Comparison of ENCODE assay signal across 10 cellular contexts in genomic region chr10:100825946-100826660, GRCh38.
DNase-seq lines count a peak whose midpoint lies in the region; ATAC-seq and TF ChIP-seq lines count a peak whose summit lies in the region.
"Had no signal": no experiment of that assay in that cellular context is flagged by ENCODE, and none has a peak within 500 bp of the region (broad histone marks: within the 10 kb centered on the region; RNA-seq: fewer than 3 reads in every experiment).

No MANE protein-coding gene starts in this region.

- H3K9ac ChIP-seq in MM.1S (ENCODE audit: low read length), result no peak overlapping the region

- H4K20me1 ChIP-seq in MM.1S (ENCODE audit: insufficient read depth, low read length), result no peaks in the 10 kb centered on the region

- CTCF ChIA-PET in RWPE1 (lab: Yijun Ruan, JAX), result interaction anchor here (0.6 to 1.3 kb wide), 8 partner anchors 9 to 308 kb away, joined by 3 to 5 read pairs (median 3); no protein-coding TSS in a partner anchor

- no peaks in the 10 kb centered on the region for H3K79me2 ChIP-seq in MM.1S (ENCODE audit: low read length)

- H3K36me3 ChIP-seq in MM.1S (replicated peaks; ENCODE audit: insufficient read depth, low read length), result no peaks in the 10 kb centered on the region

- no peak for TF ChIP-seq CTCF in MM.1S (IDR thresholded peaks at IDR 0.05; ENCODE audit: low read length)
- no peak for TF ChIP-seq CTCF in RWPE1 (conservative IDR thresholded peaks at IDR 0.05; ENCODE audit: low read depth)

- H3K9me3 ChIP-seq in MM.1S (replicated peaks; ENCODE audit: insufficient read depth, low read length), result no peaks in the 10 kb centered on the region

- H3K27me3 ChIP-seq in MM.1S (replicated peaks; ENCODE audit: insufficient read depth, low read length), result peaks cover 88% of the 10 kb centered on the region

- no peaks in the 10 kb centered on the region for H3F3A ChIP-seq in MM.1S (ENCODE audit: insufficient read depth, low read length)

- POLR2A ChIA-PET in RWPE1 (lab: Yijun Ruan, JAX; ENCODE audit: low non-redundant PET), result no interaction called here

- no peak overlapping the region for H2AFZ ChIP-seq in MM.1S (ENCODE audit: low read length)

- peak overlapping the region; percentile 60; the same call in 1 of the 2 replicates for H3K4me3 ChIP-seq in MM.1S (ENCODE audit: low read length)

- 0 out of 2 replicates have a peak, but pooled peaks cover 8% of the 10 kb centered on the region for H3K4me1 ChIP-seq in MM.1S (ENCODE audit: low read length)

- ATAC-seq in HG02884 (IDR thresholded peaks at IDR 0.05; ENCODE audit: unreplicated experiment) (no peak), HG03469 (IDR thresholded peaks at IDR 0.05; ENCODE audit: unreplicated experiment) (no peak)

- DNase-seq in NCI-H1417 (lab: John Stamatoyannopoulos, UW) (peak in 2 of 3 experiments; percentile 1 to 23), NCI-H1417 treated with DMSO at 0.1 percent for 48 hours (lab: John Stamatoyannopoulos, UW) (no peak), MM.1S (no peak), ecto neural progenitor cell (ENCODE audit: low spot score) (peak; percentile 57), retina (peak; percentile 59), RWPE1 (ENCODE audit: low spot score) (no peak)
- DNase-seq: activated gamma-delta T cell treated with Interleukin-2 at 50 U/mL for 16 hours; stimulated activated CD4-positive, alpha-beta T cell treated with anti-CD3 and anti-CD28 coated beads, Interleukin-1b, Interleukin-23, amount 100 ng/mL, for 48 hours had no signal

- H3K9me2 ChIP-seq in MM.1S (replicated peaks; ENCODE audit: insufficient read depth, low read length), result no peaks in the 10 kb centered on the region

- H3K27ac ChIP-seq in MM.1S (ENCODE audit: low read length) (no peak overlapping the region), RWPE1 (no peak overlapping the region)

- peak overlapping the region; percentile 96; the same call in 1 of the 2 replicates for H3K4me2 ChIP-seq in MM.1S (ENCODE audit: low read depth, low read length)

Comparison
In these comparisons a context has a peak if more than half of its experiments do, and no peak if none do; other contexts are left out.
1. DNase-seq: peak in NCI-H1417 (2 of 3), ecto neural progenitor cell (single experiment) and retina (single experiment); none in NCI-H1417 treated with DMSO at 0.1 percent for 48 hours (single experiment), MM.1S (single experiment) and RWPE1 (single experiment).